ENCODE assay signal across 8 cellular contexts in the genomic region with DNA sequence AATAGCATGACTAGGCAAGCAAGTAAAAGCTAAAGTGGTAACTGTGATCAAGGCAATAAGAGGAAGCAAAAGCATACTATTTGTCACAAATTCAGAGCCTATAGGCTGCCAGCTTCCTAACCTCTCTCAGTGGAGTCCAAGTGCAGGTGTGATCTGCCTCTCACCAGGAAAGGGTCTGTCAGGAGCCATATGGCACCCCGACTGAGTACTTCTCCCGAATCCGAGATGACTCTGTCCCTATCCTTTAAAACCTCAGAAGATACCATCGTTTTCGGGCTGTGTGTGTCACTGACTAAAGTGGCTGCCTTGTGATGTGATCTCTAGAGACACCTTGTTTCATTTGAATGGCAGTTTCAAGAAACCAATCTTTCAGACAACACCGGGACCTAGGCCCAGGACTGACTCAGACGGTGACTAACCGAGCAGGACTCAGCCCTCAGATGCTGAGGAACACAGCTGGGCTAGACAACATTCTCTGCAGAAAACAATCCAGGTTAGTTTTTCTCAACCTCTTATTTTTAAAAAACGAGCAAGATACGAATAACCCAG.
DNase-seq lines count a peak whose midpoint lies in the region; ATAC-seq and TF ChIP-seq lines count a peak whose summit lies in the region.

No MANE protein-coding gene starts in this region.

- CTCF ChIA-PET in BJ (lab: Yijun Ruan, JAX): interaction anchor here (0.6 to 2.9 kb wide), 7 partner anchors 14 to 185 kb away, joined by 3 to 28 read pairs (median 4); a partner anchor contains a TSS

- H3K27ac Mint-ChIP-seq in stimulated activated naive CD8-positive, alpha-beta T cell treated with anti-CD3 and anti-CD28 coated beads, Interleukin-15, amount 100 ng/mL, for 72 hours: peak overlapping the region in 1 of 2 donors; percentile 31

- POLR2A ChIA-PET in BJ (lab: Charles Lee): interaction anchor here (0.6 kb wide), 1 partner anchor 160 kb away, joined by 4 read pairs; no protein-coding TSS in a partner anchor

- no peaks in the 10 kb centered on the region for H3K9me3 ChIP-seq in cardiac muscle cell (ENCODE audit: low read depth)

- H3K4me3 ChIP-seq in BJ (ENCODE audit: low read depth, low read length): no peak overlapping the region
- no peak overlapping the region for H3K4me3 ChIP-seq in cardiac muscle cell

- ATAC-seq in GM19328 (IDR thresholded peaks at IDR 0.05; ENCODE audit: unreplicated experiment) (peak; percentile 66), HG03460 (IDR thresholded peaks at IDR 0.05; ENCODE audit: unreplicated experiment) (peak; percentile 71)
- ATAC-seq in stimulated activated naive CD8-positive, alpha-beta T cell treated with anti-CD3 and anti-CD28 coated beads, Interleukin-15, amount 100 ng/mL, for 72 hours: peak; percentile 77

- H3K4me1 Mint-ChIP-seq in stimulated activated naive CD8-positive, alpha-beta T cell treated with anti-CD3 and anti-CD28 coated beads, Interleukin-15, amount 100 ng/mL, for 72 hours: peaks cover 67% of the 10 kb centered on the region

- DNase-seq in BJ (ENCODE audit: low read depth) (peak; percentile 74), cardiac muscle cell (ENCODE audit: low read depth in 1 of 2, low spot score in 1 of 2) (peak in 1 of 2 donors; percentile 84), NCI-H774 (lab: John Stamatoyannopoulos, UW) (no peak), NCI-H1930 (lab: John Stamatoyannopoulos, UW) (no peak)
- DNase-seq in activated T-cell treated with anti-CD3 and anti-CD28 coated beads, Interleukin-2, amount 50 U/mL, for 1 hour: peak; percentile 31
- no peak for DNase-seq in stimulated activated naive CD8-positive, alpha-beta T cell treated with anti-CD3 and anti-CD28 coated beads, Interleukin-15, amount 100 ng/mL, for 72 hours

- H3K9me3 Mint-ChIP-seq in stimulated activated naive CD8-positive, alpha-beta T cell treated with anti-CD3 and anti-CD28 coated beads, Interleukin-15, amount 100 ng/mL, for 72 hours: no peaks in the 10 kb centered on the region

- H3K36me3 ChIP-seq in BJ (ENCODE audit: control insufficient read depth, insufficient read depth, low read length) (0 out of 2 replicates have a peak, but pooled peaks cover 2% of the 10 kb centered on the region), cardiac muscle cell (peaks cover 14% of the 10 kb centered on the region)

- peak overlapping the region; percentile 92 for H3K27ac ChIP-seq in cardiac muscle cell

- peak overlapping the region in 1 of 2 donors; percentile 21 for H3K4me3 Mint-ChIP-seq in stimulated activated naive CD8-positive, alpha-beta T cell treated with anti-CD3 and anti-CD28 coated beads, Interleukin-15, amount 100 ng/mL, for 72 hours

- no peaks in the 10 kb centered on the region for H3K27me3 Mint-ChIP-seq in stimulated activated naive CD8-positive, alpha-beta T cell treated with anti-CD3 and anti-CD28 coated beads, Interleukin-15, amount 100 ng/mL, for 72 hours

- H3K27me3 ChIP-seq in BJ (ENCODE audit: control insufficient read depth, insufficient read depth, low read length): no peaks in the 10 kb centered on the region
- no peaks in the 10 kb centered on the region for H3K27me3 ChIP-seq in cardiac muscle cell

- TF ChIP-seq CTCF in BJ (IDR thresholded peaks at IDR 0.05; ENCODE audit: insufficient read depth, low read depth, low read length): no peak
- no peak for TF ChIP-seq CTCF in cardiac muscle cell (IDR thresholded peaks at IDR 0.05; ENCODE audit: low read depth, low read length)

- peaks cover 35% of the 10 kb centered on the region for H3K4me1 ChIP-seq in cardiac muscle cell (ENCODE audit: low read depth)

Comparison
In these comparisons a context has a peak if more than half of its experiments do, and no peak if none do; other contexts are left out.
1. DNase-seq: peak in BJ (single experiment) and activated T-cell treated with anti-CD3 and anti-CD28 coated beads, Interleukin-2, amount 50 U/mL, for 1 hour (single experiment); none in stimulated activated naive CD8-positive, alpha-beta T cell treated with anti-CD3 and anti-CD28 coated beads, Interleukin-15, amount 100 ng/mL, for 72 hours (0 of 2), NCI-H774 (single experiment) and NCI-H1930 (0 of 2).
2. Peak in every context shown above with its lines, with median percentiles within 50 percentile points of each other: ATAC-seq.